ENCODE assay signal across 11 cellular contexts in the genomic region with DNA sequence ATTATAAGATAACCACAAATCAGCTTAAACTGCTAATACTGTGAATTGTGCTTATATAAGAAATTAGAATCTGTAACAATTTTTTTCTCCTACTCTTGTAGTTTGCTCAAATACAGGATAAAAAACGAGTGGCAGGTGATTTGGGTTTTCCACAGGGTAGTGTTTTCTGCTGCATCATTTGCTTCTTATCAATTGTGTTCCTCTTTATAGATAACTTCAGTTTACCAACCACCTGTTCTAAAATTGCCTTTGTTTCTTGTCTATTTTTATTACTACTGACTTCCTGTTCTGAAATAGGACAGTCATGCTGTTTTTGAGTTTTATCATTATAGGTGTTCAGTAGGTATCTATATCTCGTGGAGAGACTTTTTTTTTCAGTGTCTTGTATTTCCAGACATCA.
A peak's percentile ranks its signal among the peaks of the same experiment; 100 is the strongest.
DNase-seq lines count a peak whose midpoint lies in the region; ATAC-seq lines count a peak whose summit lies in the region.
"Had no signal": no experiment of that assay in that cellular context is flagged by ENCODE, and none has a peak within 500 bp of the region (broad histone marks: within the 10 kb centered on the region; RNA-seq: fewer than 3 reads in every experiment).

No MANE protein-coding gene starts in this region.

- H3K27me3 Mint-ChIP-seq in central memory CD8-positive, alpha-beta T cell = no peaks in the 10 kb centered on the region

- peak; percentile 44 for ATAC-seq in GM18858 (IDR thresholded peaks at IDR 0.05; ENCODE audit: unreplicated experiment)
- ATAC-seq in GM21360 (IDR thresholded peaks at IDR 0.05; ENCODE audit: unreplicated experiment) = peak; percentile 48
- ATAC-seq in HG03108 (IDR thresholded peaks at IDR 0.05; ENCODE audit: unreplicated experiment) = peak; percentile 57
- ATAC-seq in central memory CD8-positive, alpha-beta T cell (replicated peaks; ENCODE audit: extremely low read depth, poor library complexity, severe bottlenecking) = no peak
- ATAC-seq: heart left ventricle had no signal

- no peak for DNase-seq in central memory CD8-positive, alpha-beta T cell (ENCODE audit: low spot score in 2 of 2)
- DNase-seq in superior temporal gyrus (ENCODE audit: extremely low spot score) = no peak
- no peak for DNase-seq in hypothalamus (lab: John Stamatoyannopoulos, UW)
- DNase-seq in NCI-H2107 treated with DMSO at 0.1 percent for 48 hours (lab: John Stamatoyannopoulos, UW; ENCODE audit: unreplicated experiment) = no peak
- DNase-seq: activated CD4-positive, CD25-positive, alpha-beta regulatory T cell treated with anti-CD3 and anti-CD28 coated beads, Interleukin-2, amount 50 U/mL, for 72 hours; heart left ventricle; mesenchymal stem cell; NCI-H526 treated with DMSO at 0.1 percent for 48 hours had no signal

- peaks cover 75% of the 10 kb centered on the region for H3K4me1 Mint-ChIP-seq in central memory CD8-positive, alpha-beta T cell

- no peaks in the 10 kb centered on the region for H3K9me3 Mint-ChIP-seq in central memory CD8-positive, alpha-beta T cell

- H3K27ac Mint-ChIP-seq in central memory CD8-positive, alpha-beta T cell (ENCODE audit: low read depth) = peak overlapping the region; percentile 12

- H3K36me3 Mint-ChIP-seq in central memory CD8-positive, alpha-beta T cell (ENCODE audit: insufficient read depth) = peaks cover 2% of the 10 kb centered on the region

- no peak overlapping the region for H3K4me3 Mint-ChIP-seq in central memory CD8-positive, alpha-beta T cell
